Comparison of ENCODE assay signal across 2 cellular contexts in the genomic region with DNA sequence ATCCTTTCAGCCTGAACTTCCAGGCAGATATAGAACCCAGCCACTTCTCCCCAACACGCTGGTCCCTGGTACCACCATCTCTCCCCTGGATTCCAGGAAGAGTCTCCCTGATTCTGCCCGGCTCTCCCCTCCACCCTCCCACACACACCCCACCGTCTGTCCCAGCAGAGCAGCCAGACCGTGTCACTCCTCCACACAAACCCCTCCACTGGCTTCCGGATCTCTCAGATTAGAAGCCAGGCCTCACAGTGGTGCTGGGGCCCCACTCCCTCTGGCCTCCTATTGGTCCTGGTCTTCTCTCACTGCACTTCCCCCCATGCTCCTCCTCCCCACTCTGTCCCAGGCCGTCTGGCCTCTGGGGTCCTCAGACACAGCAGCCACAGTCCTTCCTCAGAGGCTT.
TF ChIP-seq lines count a peak whose summit lies in the region.

No MANE protein-coding gene starts in this region.

TF ChIP-seq in endothelial cell of umbilical vein, 7 proteins besides CTCF, POLR2A, EP300 and RAD21:
- TF ChIP-seq GATA2 (IDR thresholded peaks at IDR 0.05; ENCODE audit: insufficient read depth, insufficient read length, low read depth, low read length): no peak
- TF ChIP-seq JUN (IDR thresholded peaks at IDR 0.05; ENCODE audit: borderline replicate concordance, insufficient read depth, insufficient read length, low read depth): no peak
- no peak for TF ChIP-seq EZH2 (IDR thresholded peaks at IDR 0.05; ENCODE audit: borderline replicate concordance, low read depth, low read length, severe bottlenecking)
- TF ChIP-seq POLR2AphosphoS5 (IDR thresholded peaks at IDR 0.05; ENCODE audit: insufficient read depth, low read depth, low read length): no peak
- no peak for TF ChIP-seq MYC (IDR thresholded peaks at IDR 0.05; ENCODE audit: low read depth, low read length)
- TF ChIP-seq, protein P1, sequence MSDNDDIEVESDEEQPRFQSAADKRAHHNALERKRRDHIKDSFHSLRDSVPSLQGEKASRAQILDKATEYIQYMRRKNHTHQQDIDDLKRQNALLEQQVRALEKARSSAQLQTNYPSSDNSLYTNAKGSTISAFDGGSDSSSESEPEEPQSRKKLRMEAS (IDR thresholded peaks at IDR 0.05; ENCODE audit: insufficient read depth, insufficient read length): no peak
- no peak for TF ChIP-seq FOS (IDR thresholded peaks at IDR 0.05; ENCODE audit: borderline replicate concordance, insufficient read depth, low read length)

TF ChIP-seq in GM23338, 12 proteins besides CTCF, POLR2A, EP300 and RAD21:
- TF ChIP-seq STAT1 (IDR thresholded peaks at IDR 0.05; ENCODE audit: unreplicated experiment): no peak
- no peak for TF ChIP-seq POLR2AphosphoS5 (IDR thresholded peaks at IDR 0.05; ENCODE audit: low read depth)
- TF ChIP-seq, protein P2, sequence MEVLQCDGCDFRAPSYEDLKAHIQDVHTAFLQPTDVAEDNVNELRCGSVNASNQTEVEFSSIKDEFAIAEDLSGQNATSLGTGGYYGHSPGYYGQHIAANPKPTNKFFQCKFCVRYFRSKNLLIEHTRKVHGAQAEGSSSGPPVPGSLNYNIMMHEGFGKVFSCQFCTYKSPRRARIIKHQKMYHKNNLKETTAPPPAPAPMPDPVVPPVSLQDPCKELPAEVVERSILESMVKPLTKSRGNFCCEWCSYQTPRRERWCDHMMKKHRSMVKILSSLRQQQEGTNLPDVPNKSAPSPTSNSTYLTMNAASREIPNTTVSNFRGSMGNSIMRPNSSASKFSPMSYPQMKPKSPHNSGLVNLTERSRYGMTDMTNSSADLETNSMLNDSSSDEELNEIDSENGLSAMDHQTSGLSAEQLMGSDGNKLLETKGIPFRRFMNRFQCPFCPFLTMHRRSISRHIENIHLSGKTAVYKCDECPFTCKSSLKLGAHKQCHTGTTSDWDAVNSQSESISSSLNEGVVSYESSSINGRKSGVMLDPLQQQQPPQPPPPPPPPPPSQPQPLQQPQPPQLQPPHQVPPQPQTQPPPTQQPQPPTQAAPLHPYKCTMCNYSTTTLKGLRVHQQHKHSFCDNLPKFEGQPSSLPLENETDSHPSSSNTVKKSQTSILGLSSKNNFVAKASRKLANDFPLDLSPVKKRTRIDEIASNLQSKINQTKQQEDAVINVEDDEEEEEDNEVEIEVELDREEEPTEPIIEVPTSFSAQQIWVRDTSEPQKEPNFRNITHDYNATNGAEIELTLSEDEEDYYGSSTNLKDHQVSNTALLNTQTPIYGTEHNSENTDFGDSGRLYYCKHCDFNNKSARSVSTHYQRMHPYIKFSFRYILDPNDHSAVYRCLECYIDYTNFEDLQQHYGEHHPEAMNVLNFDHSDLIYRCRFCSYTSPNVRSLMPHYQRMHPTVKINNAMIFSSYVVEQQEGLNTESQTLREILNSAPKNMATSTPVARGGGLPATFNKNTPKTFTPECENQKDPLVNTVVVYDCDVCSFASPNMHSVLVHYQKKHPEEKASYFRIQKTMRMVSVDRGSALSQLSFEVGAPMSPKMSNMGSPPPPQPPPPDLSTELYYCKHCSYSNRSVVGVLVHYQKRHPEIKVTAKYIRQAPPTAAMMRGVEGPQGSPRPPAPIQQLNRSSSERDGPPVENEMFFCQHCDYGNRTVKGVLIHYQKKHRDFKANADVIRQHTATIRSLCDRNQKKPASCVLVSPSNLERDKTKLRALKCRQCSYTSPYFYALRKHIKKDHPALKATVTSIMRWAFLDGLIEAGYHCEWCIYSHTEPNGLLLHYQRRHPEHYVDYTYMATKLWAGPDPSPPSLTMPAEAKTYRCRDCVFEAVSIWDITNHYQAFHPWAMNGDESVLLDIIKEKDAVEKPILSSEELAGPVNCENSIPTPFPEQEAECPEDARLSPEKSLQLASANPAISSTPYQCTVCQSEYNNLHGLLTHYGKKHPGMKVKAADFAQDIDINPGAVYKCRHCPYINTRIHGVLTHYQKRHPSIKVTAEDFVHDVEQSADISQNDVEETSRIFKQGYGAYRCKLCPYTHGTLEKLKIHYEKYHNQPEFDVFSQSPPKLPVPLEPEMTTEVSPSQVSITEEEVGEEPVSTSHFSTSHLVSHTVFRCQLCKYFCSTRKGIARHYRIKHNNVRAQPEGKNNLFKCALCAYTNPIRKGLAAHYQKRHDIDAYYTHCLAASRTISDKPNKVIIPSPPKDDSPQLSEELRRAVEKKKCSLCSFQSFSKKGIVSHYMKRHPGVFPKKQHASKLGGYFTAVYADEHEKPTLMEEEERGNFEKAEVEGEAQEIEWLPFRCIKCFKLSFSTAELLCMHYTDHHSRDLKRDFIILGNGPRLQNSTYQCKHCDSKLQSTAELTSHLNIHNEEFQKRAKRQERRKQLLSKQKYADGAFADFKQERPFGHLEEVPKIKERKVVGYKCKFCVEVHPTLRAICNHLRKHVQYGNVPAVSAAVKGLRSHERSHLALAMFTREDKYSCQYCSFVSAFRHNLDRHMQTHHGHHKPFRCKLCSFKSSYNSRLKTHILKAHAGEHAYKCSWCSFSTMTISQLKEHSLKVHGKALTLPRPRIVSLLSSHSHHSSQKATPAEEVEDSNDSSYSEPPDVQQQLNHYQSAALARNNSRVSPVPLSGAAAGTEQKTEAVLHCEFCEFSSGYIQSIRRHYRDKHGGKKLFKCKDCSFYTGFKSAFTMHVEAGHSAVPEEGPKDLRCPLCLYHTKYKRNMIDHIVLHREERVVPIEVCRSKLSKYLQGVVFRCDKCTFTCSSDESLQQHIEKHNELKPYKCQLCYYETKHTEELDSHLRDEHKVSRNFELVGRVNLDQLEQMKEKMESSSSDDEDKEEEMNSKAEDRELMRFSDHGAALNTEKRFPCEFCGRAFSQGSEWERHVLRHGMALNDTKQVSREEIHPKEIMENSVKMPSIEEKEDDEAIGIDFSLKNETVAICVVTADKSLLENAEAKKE (CRISPR knock-in tag; IDR thresholded peaks at IDR 0.05): no peak
- TF ChIP-seq EZH2 (IDR thresholded peaks at IDR 0.05; ENCODE audit: low read depth, unreplicated experiment): no peak
- TF ChIP-seq NANOG (IDR thresholded peaks at IDR 0.05; ENCODE audit: borderline replicate concordance): no peak
- no peak for TF ChIP-seq EZH2phosphoT487 (IDR thresholded peaks at IDR 0.05; ENCODE audit: unreplicated experiment)
- TF ChIP-seq, protein P3, sequence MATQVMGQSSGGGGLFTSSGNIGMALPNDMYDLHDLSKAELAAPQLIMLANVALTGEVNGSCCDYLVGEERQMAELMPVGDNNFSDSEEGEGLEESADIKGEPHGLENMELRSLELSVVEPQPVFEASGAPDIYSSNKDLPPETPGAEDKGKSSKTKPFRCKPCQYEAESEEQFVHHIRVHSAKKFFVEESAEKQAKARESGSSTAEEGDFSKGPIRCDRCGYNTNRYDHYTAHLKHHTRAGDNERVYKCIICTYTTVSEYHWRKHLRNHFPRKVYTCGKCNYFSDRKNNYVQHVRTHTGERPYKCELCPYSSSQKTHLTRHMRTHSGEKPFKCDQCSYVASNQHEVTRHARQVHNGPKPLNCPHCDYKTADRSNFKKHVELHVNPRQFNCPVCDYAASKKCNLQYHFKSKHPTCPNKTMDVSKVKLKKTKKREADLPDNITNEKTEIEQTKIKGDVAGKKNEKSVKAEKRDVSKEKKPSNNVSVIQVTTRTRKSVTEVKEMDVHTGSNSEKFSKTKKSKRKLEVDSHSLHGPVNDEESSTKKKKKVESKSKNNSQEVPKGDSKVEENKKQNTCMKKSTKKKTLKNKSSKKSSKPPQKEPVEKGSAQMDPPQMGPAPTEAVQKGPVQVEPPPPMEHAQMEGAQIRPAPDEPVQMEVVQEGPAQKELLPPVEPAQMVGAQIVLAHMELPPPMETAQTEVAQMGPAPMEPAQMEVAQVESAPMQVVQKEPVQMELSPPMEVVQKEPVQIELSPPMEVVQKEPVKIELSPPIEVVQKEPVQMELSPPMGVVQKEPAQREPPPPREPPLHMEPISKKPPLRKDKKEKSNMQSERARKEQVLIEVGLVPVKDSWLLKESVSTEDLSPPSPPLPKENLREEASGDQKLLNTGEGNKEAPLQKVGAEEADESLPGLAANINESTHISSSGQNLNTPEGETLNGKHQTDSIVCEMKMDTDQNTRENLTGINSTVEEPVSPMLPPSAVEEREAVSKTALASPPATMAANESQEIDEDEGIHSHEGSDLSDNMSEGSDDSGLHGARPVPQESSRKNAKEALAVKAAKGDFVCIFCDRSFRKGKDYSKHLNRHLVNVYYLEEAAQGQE (IDR thresholded peaks at IDR 0.05; ENCODE audit: unreplicated experiment): no peak
- no peak for TF ChIP-seq ZNF114 (CRISPR knock-in tag; IDR thresholded peaks at IDR 0.05)
- no peak for TF ChIP-seq JUNB (IDR thresholded peaks at IDR 0.05; ENCODE audit: unreplicated experiment)
- TF ChIP-seq, protein P4, sequence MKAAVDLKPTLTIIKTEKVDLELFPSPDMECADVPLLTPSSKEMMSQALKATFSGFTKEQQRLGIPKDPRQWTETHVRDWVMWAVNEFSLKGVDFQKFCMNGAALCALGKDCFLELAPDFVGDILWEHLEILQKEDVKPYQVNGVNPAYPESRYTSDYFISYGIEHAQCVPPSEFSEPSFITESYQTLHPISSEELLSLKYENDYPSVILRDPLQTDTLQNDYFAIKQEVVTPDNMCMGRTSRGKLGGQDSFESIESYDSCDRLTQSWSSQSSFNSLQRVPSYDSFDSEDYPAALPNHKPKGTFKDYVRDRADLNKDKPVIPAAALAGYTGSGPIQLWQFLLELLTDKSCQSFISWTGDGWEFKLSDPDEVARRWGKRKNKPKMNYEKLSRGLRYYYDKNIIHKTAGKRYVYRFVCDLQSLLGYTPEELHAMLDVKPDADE (IDR thresholded peaks at IDR 0.05): no peak
- no peak for TF ChIP-seq ZNF331 (CRISPR knock-in tag; IDR thresholded peaks at IDR 0.05; ENCODE audit: low read depth)
- TF ChIP-seq CREB1 (CRISPR knock-in tag; IDR thresholded peaks at IDR 0.05; ENCODE audit: low read depth): no peak
